19 cellular contexts compared by ENCODE assay signal in genomic region chr6:95741001-95741400, GRCh38.
DNase-seq lines count a peak whose midpoint lies in the region; ATAC-seq and TF ChIP-seq lines count a peak whose summit lies in the region.
"Had no signal": no experiment of that assay in that cellular context is flagged by ENCODE, and none has a peak within 500 bp of the region (broad histone marks: within the 10 kb centered on the region; RNA-seq: fewer than 3 reads in every experiment).

No MANE protein-coding gene starts in this region.

- H3K18ac ChIP-seq in mesendoderm (ENCODE audit: low read length), result no peak overlapping the region

- H3K79me2 ChIP-seq in mesendoderm (ENCODE audit: control insufficient read depth, insufficient read depth, low read length), result no peaks in the 10 kb centered on the region

- H3K4me3 Mint-ChIP-seq in WTC11, result no peak overlapping the region
- H3K4me3 Mint-ChIP-seq: B cell; CD8-positive, alpha-beta T cell had no signal

- no peak overlapping the region for H3K27ac ChIP-seq in mesendoderm (ENCODE audit: low read depth, low read length)
- H3K27ac ChIP-seq: 22Rv1, BLaER1, C4-2B had no signal

- H3K79me1 ChIP-seq in mesendoderm (ENCODE audit: low read length), result no peaks in the 10 kb centered on the region

- H4K5ac ChIP-seq in mesendoderm (ENCODE audit: low read length), result no peak overlapping the region

- H3K27me3 ChIP-seq in mesendoderm (ENCODE audit: insufficient read depth, low read length, poor library complexity), result no peaks in the 10 kb centered on the region
- H3K27me3 ChIP-seq: BLaER1 had no signal

- H3K36me3 ChIP-seq in mesendoderm (ENCODE audit: control insufficient read depth, insufficient read depth, low read length), result no peaks in the 10 kb centered on the region
- H3K36me3 ChIP-seq: BLaER1 had no signal

- H2AK5ac ChIP-seq in mesendoderm (ENCODE audit: low read length), result no peak overlapping the region

- peaks cover 2% of the 10 kb centered on the region for H3K4me1 ChIP-seq in mesendoderm (ENCODE audit: control insufficient read depth, low read depth, low read length)
- H3K4me1 ChIP-seq: BLaER1, Caco-2 had no signal

- H3K4me3 ChIP-seq in mesendoderm (ENCODE audit: low read length), result no peak overlapping the region
- H3K4me3 ChIP-seq: BLaER1 had no signal

- POLR2A ChIA-PET in WTC11 (lab: Charles Lee), result no interaction called here

- H3K27ac Mint-ChIP-seq in WTC11, result no peak overlapping the region
- H3K27ac Mint-ChIP-seq: B cell; CD4-positive, CD25-positive, alpha-beta regulatory T cell; CD8-positive, alpha-beta T cell had no signal

- WGBS in mesendoderm (ENCODE audit: extremely low coverage, insufficient coverage, low lambda C conversion rate), result no CpG with 5 or more reads among the region's 4 CpGs

- no peak overlapping the region for H2BK5ac ChIP-seq in mesendoderm (ENCODE audit: low read length)

- TF ChIP-seq CTCF in WTC11 (IDR thresholded peaks at IDR 0.05), result no peak

- H2BK120ac ChIP-seq in mesendoderm (ENCODE audit: low read depth, low read length), result no peak overlapping the region

- H2BK15ac ChIP-seq in mesendoderm (replicated peaks; ENCODE audit: low read depth), result no peak overlapping the region

- no peaks in the 10 kb centered on the region for H3K27me3 Mint-ChIP-seq in WTC11 (ENCODE audit: low read depth)
- H3K27me3 Mint-ChIP-seq: B cell; CD4-positive, CD25-positive, alpha-beta regulatory T cell had no signal

- H3K36me3 Mint-ChIP-seq in WTC11, result no peaks in the 10 kb centered on the region
- H3K36me3 Mint-ChIP-seq: CD4-positive, CD25-positive, alpha-beta regulatory T cell; CD8-positive, alpha-beta T cell had no signal

- no peak overlapping the region for H3K9ac ChIP-seq in mesendoderm (ENCODE audit: low read length)
- H3K9ac ChIP-seq: BLaER1 had no signal

- H4K8ac ChIP-seq in mesendoderm (ENCODE audit: low read depth, low read length), result no peak overlapping the region

- no peak overlapping the region for H3K23ac ChIP-seq in mesendoderm (ENCODE audit: low read length)

- H3K4me1 Mint-ChIP-seq in WTC11, result peaks cover 5% of the 10 kb centered on the region; the same call in 1 of the 2 replicates
- H3K4me1 Mint-ChIP-seq: B cell; CD4-positive, CD25-positive, alpha-beta regulatory T cell had no signal

- DNase-seq in NCI-H82 (lab: John Stamatoyannopoulos, UW) (peak; percentile 22), NCI-H82 treated with DMSO at 0.1 percent for 48 hours (lab: John Stamatoyannopoulos, UW; ENCODE audit: unreplicated experiment) (no peak), WTC11 (ENCODE audit: low spot score) (peak; percentile 7), mesendoderm (peak; percentile 62)
- DNase-seq in effector CD4-positive, alpha-beta T cell, result no peak
- DNase-seq: Caco-2; CD4-positive, CD25-positive, alpha-beta regulatory T cell; CD8-positive, alpha-beta T cell; DMS153; DND-41; GOT3; H7; HCEC 1CT had no signal

- H3K56ac ChIP-seq in mesendoderm (ENCODE audit: low read length), result no peak overlapping the region

- CTCF ChIA-PET in WTC11 (lab: Charles Lee), result no interaction called here

- no peak overlapping the region for H3K4ac ChIP-seq in mesendoderm (ENCODE audit: low read depth, low read length)

- ATAC-seq in WTC11, result no peak
- no peak for ATAC-seq in GM21576 (IDR thresholded peaks at IDR 0.05; ENCODE audit: unreplicated experiment)
- no peak for ATAC-seq in HG03097 (IDR thresholded peaks at IDR 0.05; ENCODE audit: low FRiP score, unreplicated experiment)
- ATAC-seq: CD8-positive, alpha-beta T cell had no signal

- no peaks in the 10 kb centered on the region for H3K9me3 Mint-ChIP-seq in WTC11
- H3K9me3 Mint-ChIP-seq: CD4-positive, CD25-positive, alpha-beta regulatory T cell; CD8-positive, alpha-beta T cell had no signal

- H3K4me2 ChIP-seq in mesendoderm (ENCODE audit: low read length), result no peak overlapping the region
- H3K4me2 ChIP-seq: BLaER1 had no signal

TF ChIP-seq in WTC11, 78 proteins besides CTCF, POLR2A, EP300 and RAD21:
- TF ChIP-seq SOX15 (CRISPR knock-in tag; IDR thresholded peaks at IDR 0.05), result no peak
- TF ChIP-seq ZNF317 (CRISPR knock-in tag; IDR thresholded peaks at IDR 0.05; ENCODE audit: borderline replicate concordance, low read depth), result no peak
- TF ChIP-seq ATF6 (CRISPR knock-in tag; IDR thresholded peaks at IDR 0.05), result no peak
- TF ChIP-seq SMAD3 (CRISPR knock-in tag; IDR thresholded peaks at IDR 0.05; ENCODE audit: borderline replicate concordance), result no peak

Comparison
In these comparisons a context has a peak if more than half of its experiments do, and no peak if none do; other contexts are left out.
1. DNase-seq: peak in NCI-H82 (single experiment), WTC11 (single experiment) and mesendoderm (single experiment); none in NCI-H82 treated with DMSO at 0.1 percent for 48 hours (single experiment) and effector CD4-positive, alpha-beta T cell (single experiment).